In the genomic region with DNA sequence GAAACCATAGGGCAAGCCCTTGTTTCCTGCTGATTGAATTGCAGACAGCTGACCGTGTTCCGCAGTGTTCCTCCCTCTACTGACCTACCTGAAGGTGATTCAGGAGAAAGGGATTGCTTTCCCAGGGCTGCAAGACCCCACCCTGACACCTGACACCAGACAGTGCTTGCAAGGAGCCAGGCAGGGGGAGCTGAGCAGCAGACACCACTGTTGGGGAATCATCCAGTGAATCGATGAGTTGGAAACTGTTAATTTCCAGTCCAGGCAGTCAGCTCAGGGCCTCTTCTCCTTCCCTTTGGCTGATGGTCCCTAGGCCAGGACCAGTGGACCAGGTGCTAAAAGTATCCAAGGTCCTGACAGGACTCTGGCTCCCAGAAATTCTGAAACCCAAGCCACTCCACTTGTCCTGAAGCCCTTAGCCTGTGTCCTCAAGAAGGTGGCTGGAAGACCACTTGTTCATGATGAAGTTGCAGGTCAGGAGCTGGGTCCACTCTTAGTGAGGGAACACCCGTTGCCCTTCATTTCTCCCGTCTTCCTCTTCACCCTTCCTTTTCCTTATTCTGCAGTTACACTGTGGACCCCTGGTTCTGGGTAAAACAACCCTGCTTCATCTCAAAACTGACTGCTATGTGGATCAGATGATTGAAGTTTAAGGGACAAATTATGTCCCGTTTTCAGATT, we compare ENCODE assay signal across 11 cellular contexts. TPM values are rescaled to one million over a fixed set of nuclear protein-coding genes. Genes with fewer than 3 reads are reported as not detected.
DNase-seq lines count a peak whose midpoint lies in the region; ATAC-seq, FAIRE-seq and TF ChIP-seq lines count a peak whose summit lies in the region.
"Had no signal": no experiment of that assay in that cellular context is flagged by ENCODE, and none has a peak within 500 bp of the region (broad histone marks: within the 10 kb centered on the region; RNA-seq: fewer than 3 reads in every experiment).

No MANE protein-coding gene starts in this region.

- no peak overlapping the region for H3K4me3 ChIP-seq in PC-3 (ENCODE audit: low read length)
- no peak overlapping the region for H3K4me3 ChIP-seq in H1 (ENCODE audit: extremely low read depth in 1 of 4, insufficient read depth in 2 of 4, low read depth in 3 of 4, low read length in 4 of 4)
- peak overlapping the region; percentile 6 for H3K4me3 ChIP-seq in parathyroid adenoma (ENCODE audit: low read depth, low read length)
- H3K4me3 ChIP-seq in brain microvascular endothelial cell (ENCODE audit: low read depth, low read length) = no peak overlapping the region

- H3K36me3 ChIP-seq in PC-3 (ENCODE audit: low read depth, low read length) = peaks cover 30% of the 10 kb centered on the region
- peaks cover 0 to 29% (median 14%) of the 10 kb centered on the region in 4 experiments; a peak in 5 of 8 replicates for H3K36me3 ChIP-seq in H1 (ENCODE audit: control insufficient read depth in 2 of 4, insufficient read depth in 4 of 4, low read length in 3 of 4)
- no peaks in the 10 kb centered on the region for H3K36me3 ChIP-seq in parathyroid adenoma (ENCODE audit: control insufficient read depth, insufficient read depth, low read length)
- peaks cover 25% of the 10 kb centered on the region for H3K36me3 ChIP-seq in brain microvascular endothelial cell (replicated peaks)

- H3K9me2 ChIP-seq in PC-3 (replicated peaks; ENCODE audit: low read length) = no peaks in the 10 kb centered on the region

- no peak for TF ChIP-seq RAD21 in H1 (IDR thresholded peaks at IDR 0.05 in 1 of 2, conservative IDR thresholded peaks at IDR 0.05 in 1 of 2; ENCODE audit: low read depth in 2 of 2, low read length in 2 of 2)

- TF ChIP-seq CTCF in PC-3 (conservative IDR thresholded peaks at IDR 0.05; ENCODE audit: low read depth, low read length) (no peak; the same call in 1 of the 2 replicates), H1 (IDR thresholded peaks at IDR 0.05; ENCODE audit: control extremely low read depth in 1 of 3, insufficient read depth in 1 of 3, low read depth in 1 of 3, low read length in 3 of 3) (no peak), parathyroid adenoma (IDR thresholded peaks at IDR 0.05) (no peak), brain microvascular endothelial cell (IDR thresholded peaks at IDR 0.05; ENCODE audit: low read depth, low read length, missing control alignments) (no peak)

- no peak overlapping the region for H2BK5ac ChIP-seq in H1 (ENCODE audit: low read depth, low read length)

- H3K4me2 ChIP-seq in PC-3 (ENCODE audit: low read length) (no peak overlapping the region), H1 (ENCODE audit: insufficient read depth in 1 of 2, low read depth in 2 of 2, low read length in 2 of 2) (no peak overlapping the region), parathyroid adenoma (ENCODE audit: low read length) (peak overlapping the region; percentile 15)

- no peak overlapping the region for H3K4ac ChIP-seq in H1 (replicated peaks; ENCODE audit: insufficient read length, low read depth, low read length)

- H3K14ac ChIP-seq in H1 (ENCODE audit: insufficient read length) = no peak overlapping the region

- H4K8ac ChIP-seq in H1 (ENCODE audit: extremely low read depth, insufficient read depth, low read length) = peak overlapping the region; percentile 45; the same call in 1 of the 2 replicates

- no TSS peak for BruUV-seq in PC-3 (replicated peaks; lab: Mats Ljungman, UMichigan)

- peaks cover 21% of the 10 kb centered on the region for H3K4me1 ChIP-seq in PC-3 (ENCODE audit: insufficient read depth, low read length)
- peaks cover 0 to 4% (median 0%) of the 10 kb centered on the region in 4 experiments; a peak in 4 of 7 replicates for H3K4me1 ChIP-seq in H1 (replicated peaks in 1 of 4; ENCODE audit: control insufficient read depth in 3 of 4, insufficient read depth in 4 of 4, low read length in 3 of 4)
- H3K4me1 ChIP-seq in parathyroid adenoma = peaks cover 28% of the 10 kb centered on the region

- TF ChIP-seq POLR2A in H1 (IDR thresholded peaks at IDR 0.05; ENCODE audit: control extremely low read depth in 1 of 2, low read depth in 2 of 2, low read length in 2 of 2) = peak; percentile 65 to 81

- WGBS in H1 (ENCODE audit: extremely low coverage in 1 of 2, insufficient coverage in 1 of 2, insufficient read length in 1 of 2, insufficient replicate concordance in 2 of 2, low coverage in 1 of 2, low lambda C conversion rate in 2 of 2, missing lambda C conversion rate in 1 of 2), 2 experiments = 79% methylated on average over 6 of the region's 6 CpGs; no CpG with 5 or more reads in 1 of the 2 experiments

- DNase-seq in DMS 273 (lab: John Stamatoyannopoulos, UW; ENCODE audit: unreplicated experiment) (peak; percentile 58), DMS 273 treated with DMSO at 0.1 percent for 48 hours (lab: John Stamatoyannopoulos, UW) (no peak), PC-3 (peak; percentile 72), H1 (ENCODE audit: low read depth in 1 of 2, low spot score in 2 of 2) (peak in 1 of 2 experiments; percentile 57), brain microvascular endothelial cell (no peak), AG08395 (ENCODE audit: low spot score) (no peak)
- DNase-seq: NCI-H1105 had no signal

- H4K20me1 ChIP-seq in PC-3 (ENCODE audit: low read length) (peaks cover 31% of the 10 kb centered on the region), H1 (replicated peaks in 1 of 2; ENCODE audit: control insufficient read depth in 1 of 2, insufficient read depth in 2 of 2, low read length in 2 of 2) (peaks cover 10 to 12% of the 10 kb centered on the region in 2 experiments)

- H3K9ac ChIP-seq in PC-3 (ENCODE audit: low read length) (no peak overlapping the region), H1 (replicated peaks in 1 of 4; ENCODE audit: extremely low read depth in 1 of 4, low read depth in 3 of 4, low read length in 3 of 4) (no peak overlapping the region), parathyroid adenoma (no peak overlapping the region)

- peak; percentile 11 for ATAC-seq in PC-3
- no peak for ATAC-seq in GM18511 (IDR thresholded peaks at IDR 0.05; ENCODE audit: unreplicated experiment)

- no peaks in the 10 kb centered on the region for H3K23me2 ChIP-seq in H1 (ENCODE audit: low read depth, low read length)

- no peak overlapping the region for H4K5ac ChIP-seq in H1 (ENCODE audit: insufficient read length, low read depth, low read length)

- FAIRE-seq in H1 (lab: Jason Lieb, UNC) = no peak
- FAIRE-seq: A204.1, islet of Langerhans had no signal

- no peak overlapping the region for H4K91ac ChIP-seq in H1 (replicated peaks; ENCODE audit: insufficient read length, low read length)

- H3K9me3 ChIP-seq in PC-3 (ENCODE audit: low read length) (no peaks in the 10 kb centered on the region), H1 (ENCODE audit: insufficient read depth in 2 of 2, low read depth in 1 of 2, low read length in 1 of 2) (no peaks in the 10 kb centered on the region), parathyroid adenoma (ENCODE audit: control insufficient read depth, low read length) (no peaks in the 10 kb centered on the region)

- H2AK5ac ChIP-seq in H1 (ENCODE audit: low read depth, low read length) = no peak overlapping the region

- intact Hi-C loops in PC-3 (cut with micrococcal nuclease) = loop anchor here (5.0 kb wide), 1 partner anchor 72 kb away; no protein-coding TSS in a partner anchor

- peaks cover 16% of the 10 kb centered on the region for H3F3A ChIP-seq in PC-3 (ENCODE audit: low read length, unreplicated experiment)

- no peak for TF ChIP-seq EP300 in H1 (IDR thresholded peaks at IDR 0.05; ENCODE audit: borderline replicate concordance in 1 of 2, low read depth in 2 of 2, low read length in 2 of 2)

- no peak overlapping the region for H2BK15ac ChIP-seq in H1 (ENCODE audit: low read length)

- in situ Hi-C loops in brain microvascular endothelial cell (cut with HindIII; ENCODE audit: low pct_ligation_motif_present, low sequenced_read_pairs) = no loop called here

- H3K79me2 ChIP-seq in PC-3 (ENCODE audit: low read length) (peaks cover 31% of the 10 kb centered on the region), H1 (ENCODE audit: control insufficient read depth in 1 of 2, insufficient read depth in 2 of 2, low read length in 2 of 2) (peaks cover 3 to 28% of the 10 kb centered on the region in 2 experiments; a peak in 3 of 4 replicates), parathyroid adenoma (peaks cover 35% of the 10 kb centered on the region)

- H3K27me3 ChIP-seq in PC-3 (ENCODE audit: low read length) (no peaks in the 10 kb centered on the region), H1 (replicated peaks in 1 of 4; ENCODE audit: control insufficient read depth in 3 of 4, extremely low read depth in 1 of 4, insufficient read depth in 3 of 4, low read length in 3 of 4) (no peaks in the 10 kb centered on the region), parathyroid adenoma (ENCODE audit: control insufficient read depth, insufficient read depth, low read length) (no peaks in the 10 kb centered on the region), brain microvascular endothelial cell (replicated peaks) (no peaks in the 10 kb centered on the region)

- no peak overlapping the region for H3K56ac ChIP-seq in H1 (replicated peaks; ENCODE audit: insufficient read length, low read depth, low read length)

- H3K23ac ChIP-seq in H1 (ENCODE audit: insufficient read length) = no peak overlapping the region

- CTCF ChIA-PET in PC-3 (lab: Charles Lee) (interaction anchor here (0.6 to 1.3 kb wide), 5 partner anchors 11 to 121 kb away, joined by 3 to 6 read pairs (median 3); a partner anchor contains a TSS), H1 (lab: Charles Lee; ENCODE audit: partially characterized antibody) (interaction anchor here (0.8 to 21.4 kb wide), 10 partner anchors 9 to 173 kb away, joined by 3 to 359 read pairs (median 4); a partner anchor contains a TSS)

- H3K27ac ChIP-seq in PC-3 (ENCODE audit: low read length) (no peak overlapping the region), H1 (ENCODE audit: low read depth, low read length) (no peak overlapping the region), parathyroid adenoma (peak overlapping the region; percentile 98), brain microvascular endothelial cell (no peak overlapping the region)

- no peak overlapping the region for H2BK120ac ChIP-seq in H1 (replicated peaks; ENCODE audit: low read depth, low read length)

- POLR2A ChIA-PET in PC-3 (lab: Charles Lee; ENCODE audit: unreplicated experiment) (interaction anchor here (0.5 to 1.0 kb wide), 4 partner anchors 16 to 109 kb away, joined by 3 to 5 read pairs (median 4); a partner anchor contains a TSS), H1 (lab: Charles Lee; ENCODE audit: partially characterized antibody) (interaction anchor here (1.0 to 8.5 kb wide), 12 partner anchors 10 to 257 kb away, joined by 3 to 425 read pairs (median 8); a partner anchor contains a TSS)

- no peak overlapping the region for H2AFZ ChIP-seq in PC-3 (ENCODE audit: low read length)
- H2AFZ ChIP-seq in H1 (ENCODE audit: low read length) = no peak overlapping the region
- H2AFZ ChIP-seq in parathyroid adenoma = no peak overlapping the region

- H2BK12ac ChIP-seq in H1 (ENCODE audit: low read depth, low read length) = no peak overlapping the region; the same call in 1 of the 2 replicates

- H3K18ac ChIP-seq in H1 (ENCODE audit: extremely low read depth, low read length) = no peak overlapping the region

- H2BK20ac ChIP-seq in H1 (ENCODE audit: low read length) = no peak overlapping the region

- no peaks in the 10 kb centered on the region for H3K79me1 ChIP-seq in H1 (ENCODE audit: low read depth, low read length)

RNA-seq across cellular contexts. Expression of a gene that starts 9.5 kb away (rescaled TPM):
- 21.8 and 22.9 TPM in 2 replicates for total RNA-seq in PC-3 (2014; rRNA removed)
- 33.0 and 33.3 TPM in 2 replicates for total RNA-seq in H1 (2021; fragmentation: NEBNext Ultra II Directional; extraction: Animal tissue kit (Norgen Biotek cat#: 25700))
- 24.2 and 28.9 TPM in 2 replicates for polyA plus RNA-seq in H1 (2011; rRNA removed)
- polyA plus RNA-seq in H1 (2011; cell fraction: cytosol; rRNA removed) = 25.1 TPM
- 45.5 TPM for polyA plus RNA-seq in H1 (2011; cell fraction: nucleus; rRNA removed)
- 22.6 to 27.0 TPM (median 24.8 TPM) in 4 replicates for polyA plus RNA-seq in H1 (2012, experiment 1 of 2)
- polyA plus RNA-seq in H1 (2012, experiment 2 of 2) = 14.6 TPM
- 19.3 TPM for polyA plus RNA-seq in H1 (2013, experiment 1 of 2)
- 19.1 TPM for polyA plus RNA-seq in H1 (2013, experiment 2 of 2)
- polyA minus RNA-seq in H1 (2011; rRNA and poly(A)+ RNA removed) = 52.1 and 62.7 TPM in 2 replicates
- polyA minus RNA-seq in H1 (2011; cell fraction: cytosol; rRNA and poly(A)+ RNA removed) = 38.1 TPM
- polyA minus RNA-seq in H1 (2011; cell fraction: nucleus; rRNA and poly(A)+ RNA removed) = 75.4 TPM

RNA-seq across cellular contexts. Expression of a gene that starts 10.1 kb away (rescaled TPM):
- 64.9 and 75.0 TPM in 2 replicates for total RNA-seq in PC-3 (2014; rRNA removed)
- 31.0 and 34.1 TPM in 2 replicates for total RNA-seq in H1 (2021; fragmentation: NEBNext Ultra II Directional; extraction: Animal tissue kit (Norgen Biotek cat#: 25700))
- 47.9 and 65.5 TPM in 2 replicates for polyA plus RNA-seq in H1 (2011; rRNA removed)
- 44.5 TPM for polyA plus RNA-seq in H1 (2011; cell fraction: cytosol; rRNA removed)
- 55.8 TPM for polyA plus RNA-seq in H1 (2011; cell fraction: nucleus; rRNA removed)
- polyA plus RNA-seq in H1 (2012, experiment 1 of 2) = 16.4 to 35.1 TPM (median 32.3 TPM) in 4 replicates
- 35.2 TPM for polyA plus RNA-seq in H1 (2012, experiment 2 of 2)
- 21.9 TPM for polyA plus RNA-seq in H1 (2013, experiment 1 of 2)
- polyA plus RNA-seq in H1 (2013, experiment 2 of 2) = 20.6 TPM
- 12.2 and 12.8 TPM in 2 replicates for polyA minus RNA-seq in H1 (2011; rRNA and poly(A)+ RNA removed)
- 20.1 TPM for polyA minus RNA-seq in H1 (2011; cell fraction: cytosol; rRNA and poly(A)+ RNA removed)
- 19.5 TPM for polyA minus RNA-seq in H1 (2011; cell fraction: nucleus; rRNA and poly(A)+ RNA removed)

RNA-seq across cellular contexts. Expression of a gene that starts 53.9 kb away (rescaled TPM):
- total RNA-seq in PC-3 (2014; rRNA removed) = 273 and 362 TPM in 2 replicates
- total RNA-seq in H1 (2021; fragmentation: NEBNext Ultra II Directional; extraction: Animal tissue kit (Norgen Biotek cat#: 25700)) = 5.4 and 5.6 TPM in 2 replicates
- 5.2 and 8.4 TPM in 2 replicates for polyA plus RNA-seq in H1 (2011; rRNA removed)
- polyA plus RNA-seq in H1 (2011; cell fraction: cytosol; rRNA removed) = 3.5 TPM
- polyA plus RNA-seq in H1 (2011; cell fraction: nucleus; rRNA removed) = 12.3 TPM
- polyA plus RNA-seq in H1 (2012, experiment 1 of 2) = 4.4 to 8.2 TPM (median 6.4 TPM) in 4 replicates
- polyA plus RNA-seq in H1 (2012, experiment 2 of 2) = 5.0 TPM
- 10.2 TPM for polyA plus RNA-seq in H1 (2013, experiment 1 of 2)
- polyA plus RNA-seq in H1 (2013, experiment 2 of 2) = 7.5 TPM
- polyA minus RNA-seq in H1 (2011; rRNA and poly(A)+ RNA removed) = 7.9 and 8.0 TPM in 2 replicates
- 7.6 TPM for polyA minus RNA-seq in H1 (2011; cell fraction: cytosol; rRNA and poly(A)+ RNA removed)
- polyA minus RNA-seq in H1 (2011; cell fraction: nucleus; rRNA and poly(A)+ RNA removed) = 6.2 TPM

Comparison
In these comparisons a context has a peak if more than half of its experiments do, and no peak if none do; other contexts are left out.
1. DNase-seq: peak in DMS 273 (single experiment) and PC-3 (single experiment); none in DMS 273 treated with DMSO at 0.1 percent for 48 hours (single experiment), brain microvascular endothelial cell (single experiment) and AG08395 (single experiment).
2. RNA of a gene that starts 53.9 kb away (total RNA-seq): 273 to 362 TPM in PC-3; 5.4 to 5.6 TPM in H1; every median in the first group is over 10 times any median in the second.